10 cellular contexts compared by ENCODE assay signal in the genomic region with DNA sequence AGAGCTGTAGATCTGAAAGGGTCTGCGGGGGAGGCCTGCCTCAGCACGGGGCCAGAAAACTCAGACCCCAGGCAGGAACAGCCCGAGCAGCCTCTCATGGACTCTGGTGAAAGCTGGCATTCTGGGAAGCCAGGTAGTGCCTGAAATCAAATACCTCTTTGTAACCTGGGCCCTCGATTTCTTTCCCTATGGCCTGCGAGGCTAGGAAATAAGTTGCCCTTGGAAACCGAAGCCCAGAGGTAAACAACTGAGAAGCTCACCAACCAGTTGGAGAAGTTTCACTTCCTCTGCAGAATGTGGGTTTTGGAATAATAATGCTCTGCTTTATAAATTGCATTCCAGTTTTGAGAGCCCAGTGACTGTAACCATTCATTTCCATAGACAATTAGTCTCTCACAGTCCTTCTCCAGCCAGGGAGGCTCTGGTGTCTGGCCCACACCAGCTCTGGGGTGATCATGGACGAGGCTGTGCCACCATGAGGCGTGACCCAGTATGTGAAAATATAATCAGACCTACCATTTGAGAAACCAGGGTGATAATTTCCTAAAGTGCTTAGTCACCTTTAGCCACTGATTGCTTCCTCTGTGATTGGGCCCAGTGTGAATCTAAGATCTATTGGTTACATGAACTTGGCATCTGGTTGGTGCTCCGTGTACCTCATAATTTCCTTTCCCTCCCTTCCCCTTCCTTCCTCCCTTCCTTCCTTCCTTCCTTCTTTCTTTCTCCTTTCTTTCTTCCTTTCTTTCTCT.
DNase-seq lines count a peak whose midpoint lies in the region; ATAC-seq and TF ChIP-seq lines count a peak whose summit lies in the region.
"Had no signal": no experiment of that assay in that cellular context is flagged by ENCODE, and none has a peak within 500 bp of the region (broad histone marks: within the 10 kb centered on the region; RNA-seq: fewer than 3 reads in every experiment).

No MANE protein-coding gene starts in this region.

- H3K27me3 ChIP-seq in Caco-2 (replicated peaks; ENCODE audit: control insufficient read depth, insufficient read depth, low read length): no peaks in the 10 kb centered on the region
- H3K27me3 ChIP-seq in gastroesophageal sphincter: no peaks in the 10 kb centered on the region

- no peak for TF ChIP-seq EP300 in gastroesophageal sphincter (IDR thresholded peaks at IDR 0.05)

- H3K36me3 ChIP-seq in Caco-2 (ENCODE audit: control insufficient read depth, insufficient read depth, low read length) (no peaks in the 10 kb centered on the region), gastroesophageal sphincter (no peaks in the 10 kb centered on the region)

- H3K27me3 Mint-ChIP-seq in Caco-2 (ENCODE audit: insufficient read depth, unreplicated experiment) (no peaks in the 10 kb centered on the region), nephron (ENCODE audit: low read depth) (peaks cover 1% of the 10 kb centered on the region)

- TF ChIP-seq CTCF in Caco-2 (IDR thresholded peaks at IDR 0.05; ENCODE audit: insufficient read depth in 1 of 2, low read depth in 1 of 2, low read length in 1 of 2, severe bottlenecking in 1 of 2, unreplicated experiment in 1 of 2) (no peak), NB4 (IDR thresholded peaks at IDR 0.05; ENCODE audit: low read depth, low read length) (no peak), nephron (IDR thresholded peaks at IDR 0.05; ENCODE audit: unreplicated experiment in 3 of 3) (no peak), gastroesophageal sphincter (IDR thresholded peaks at IDR 0.05) (no peak), GM10266 (IDR thresholded peaks at IDR 0.05; ENCODE audit: control insufficient read depth, insufficient read depth, low read depth, missing control alignments) (no peak)

- ATAC-seq in gastroesophageal sphincter: no peak
- ATAC-seq in GM19395 (IDR thresholded peaks at IDR 0.05; ENCODE audit: unreplicated experiment): no peak
- ATAC-seq: Right ventricle myocardium inferior had no signal

- H3K36me3 Mint-ChIP-seq in Caco-2 (ENCODE audit: insufficient read depth, unreplicated experiment): no peaks in the 10 kb centered on the region
- no peaks in the 10 kb centered on the region for H3K36me3 Mint-ChIP-seq in nephron (ENCODE audit: low read depth)

- H3K4me1 Mint-ChIP-seq in Caco-2 (ENCODE audit: low read depth, unreplicated experiment) (peaks cover 49% of the 10 kb centered on the region), nephron (peaks cover 23% of the 10 kb centered on the region)

- no TSS peak for BruUV-seq in Caco-2 (replicated peaks; lab: Mats Ljungman, UMichigan)

- no peak overlapping the region for H3K4me3 Mint-ChIP-seq in Caco-2 (ENCODE audit: unreplicated experiment)
- no peak overlapping the region for H3K4me3 Mint-ChIP-seq in nephron

- H3K27ac Mint-ChIP-seq in Caco-2 (ENCODE audit: unreplicated experiment) (peak overlapping the region; percentile 94), nephron (peak overlapping the region; percentile 82 to 88 (median 87))

- TF ChIP-seq POLR2A in NB4 (IDR thresholded peaks at IDR 0.05; ENCODE audit: extremely low read depth, insufficient read length): no peak
- no peak for TF ChIP-seq POLR2A in gastroesophageal sphincter (IDR thresholded peaks at IDR 0.05)

- H3K9me3 ChIP-seq in Caco-2 (no peaks in the 10 kb centered on the region), gastroesophageal sphincter (no peaks in the 10 kb centered on the region)

- intact Hi-C loops in Caco-2 (cut with micrococcal nuclease; ENCODE audit: unreplicated experiment): loop anchor here (2.0 kb wide), 1 partner anchor 54 kb away; no protein-coding TSS in a partner anchor

- no peaks in the 10 kb centered on the region for H3K9me3 Mint-ChIP-seq in Caco-2 (ENCODE audit: unreplicated experiment)
- H3K9me3 Mint-ChIP-seq in nephron: no peaks in the 10 kb centered on the region

- WGBS in gastroesophageal sphincter (ENCODE audit: low coverage in 1 of 2), 2 donors: 72 to 80% methylated on average over 3 to 6 of the region's 9 CpGs

- POLR2A ChIA-PET in Caco-2 (lab: Charles Lee): no interaction called here

- peak overlapping the region in 2 of 4 donors; percentile 27 to 46 for H3K27ac ChIP-seq in gastroesophageal sphincter

- CTCF ChIA-PET in Caco-2 (lab: Charles Lee): interaction anchor here (0.6 kb wide), 2 partner anchors 251 to 950 kb away, joined by 3 to 4 read pairs; a partner anchor contains a TSS

- H3K4me1 ChIP-seq in Caco-2: peaks cover 36% of the 10 kb centered on the region
- H3K4me1 ChIP-seq in gastroesophageal sphincter: peaks cover 4 to 39% (median 20%) of the 10 kb centered on the region in 3 donors

- peak in 1 of 2 experiments; percentile 18 for DNase-seq in Caco-2
- DNase-seq in NB4 (ENCODE audit: low read depth): peak; percentile 48
- DNase-seq in dermis blood vessel endothelial cell: peak; percentile 46
- DNase-seq in GM10266 (ENCODE audit: extremely low spot score): no peak
- no peak for DNase-seq in NCI-H2171 treated with DMSO at 0.1 percent for 48 hours (lab: John Stamatoyannopoulos, UW)
- DNase-seq: stimulated activated naive CD4-positive, alpha-beta T cell treated with Interleukin-2 at 50 U/mL for 16 hours had no signal

- H3K4me3 ChIP-seq in Caco-2 (ENCODE audit: low read depth, low read length) (no peak overlapping the region), NB4 (ENCODE audit: low read depth, low read length) (no peak overlapping the region), gastroesophageal sphincter (no peak overlapping the region)

Comparison
In these comparisons a context has a peak if more than half of its experiments do, and no peak if none do; other contexts are left out.
1. DNase-seq: peak in NB4 (single experiment) and dermis blood vessel endothelial cell (single experiment); none in GM10266 (single experiment) and NCI-H2171 treated with DMSO at 0.1 percent for 48 hours (single experiment).